Comparison of ENCODE assay signal across 18 cellular contexts in the genomic region with DNA sequence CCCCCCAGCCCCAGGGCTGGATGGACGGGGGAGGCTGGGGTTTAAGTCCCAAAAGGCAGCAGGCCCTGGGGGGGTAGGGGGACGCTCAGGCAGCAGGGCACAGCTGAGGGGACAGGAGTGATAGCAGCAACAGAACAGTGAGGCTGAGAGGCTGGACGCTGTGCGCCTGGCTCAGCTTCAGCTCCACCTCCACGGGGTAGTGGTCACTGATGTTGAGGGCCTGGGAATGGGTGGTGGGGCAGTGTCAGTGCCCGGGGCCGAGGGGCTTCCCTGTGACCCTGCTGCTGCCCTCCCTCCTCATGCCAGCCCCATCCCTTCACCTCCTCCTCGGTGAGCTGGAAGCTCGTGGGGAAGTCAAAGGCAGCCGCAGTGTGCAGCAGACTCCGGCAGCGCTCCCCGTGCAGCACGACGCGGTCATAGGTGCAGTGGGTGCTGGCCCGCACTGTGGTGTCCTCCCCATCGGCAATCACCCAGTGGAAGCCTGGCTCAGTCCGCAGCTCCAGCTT. TPM values are rescaled to one million over a fixed set of nuclear protein-coding genes. Genes with fewer than 3 reads are reported as not detected.
DNase-seq lines count a peak whose midpoint lies in the region; ATAC-seq, FAIRE-seq and TF ChIP-seq lines count a peak whose summit lies in the region.
"Had no signal": no experiment of that assay in that cellular context is flagged by ENCODE, and none has a peak within 500 bp of the region (broad histone marks: within the 10 kb centered on the region; RNA-seq: fewer than 3 reads in every experiment).

No MANE protein-coding gene starts in this region.

- FAIRE-seq in GM12878 (lab: Jason Lieb, UNC), result no peak

- RAD21 ChIA-PET in GM12878 (lab: Charles Lee; ENCODE audit: unreplicated experiment), result no interaction called here

- no peak for TF ChIP-seq CTCF in C4-2B (conservative IDR thresholded peaks at IDR 0.05)
- no peak for TF ChIP-seq CTCF in KMS-11 (conservative IDR thresholded peaks at IDR 0.05; ENCODE audit: low read depth, low read length)
- no peak for TF ChIP-seq CTCF in GM12878 (IDR thresholded peaks at IDR 0.05 in 2 of 3, conservative IDR thresholded peaks at IDR 0.05 in 1 of 3; ENCODE audit: control insufficient read depth in 2 of 3, extremely low read depth in 1 of 3, insufficient read depth in 1 of 3, low read depth in 3 of 3, low read length in 3 of 3)

- no peak overlapping the region for H3K14ac ChIP-seq in neuronal stem cell (ENCODE audit: low read length)

- CTCF ChIA-PET in GM12878 (lab: Yijun Ruan, JAX), result no interaction called here

- H3K4me2 ChIP-seq in KMS-11, result no peak overlapping the region
- no peak overlapping the region for H3K4me2 ChIP-seq in GM12878 (ENCODE audit: control insufficient read depth, insufficient read depth)
- H3K4me2 ChIP-seq in neuronal stem cell (ENCODE audit: insufficient read depth, low read length, poor library complexity, severe bottlenecking), result no peak overlapping the region
- H3K4me2 ChIP-seq: neural progenitor cell had no signal

- H3K27ac ChIP-seq in C4-2B (peak overlapping the region; percentile 97), KMS-11 (peak overlapping the region; percentile 99; the same call in 1 of the 2 replicates), GM12878 (ENCODE audit: control insufficient read depth, insufficient read depth) (no peak overlapping the region), neuronal stem cell (replicated peaks; ENCODE audit: low read length) (no peak overlapping the region)
- H3K27ac ChIP-seq: left lung, neural progenitor cell, SJCRH30 had no signal

- no peak overlapping the region for H2BK5ac ChIP-seq in neuronal stem cell (ENCODE audit: low read length)

- no peak overlapping the region for H3K4ac ChIP-seq in neuronal stem cell (ENCODE audit: low read length)

- intact Hi-C loops in GM12878 (cut with micrococcal nuclease; ENCODE audit: unreplicated experiment), result no loop called here

- no peak for DNase-seq in GM12878 (ENCODE audit: low read depth, low spot score)
- DNase-seq in neuronal stem cell (ENCODE audit: low spot score), result no peak
- DNase-seq in NCI-H345 (lab: John Stamatoyannopoulos, UW), result no peak
- DNase-seq in NOMO-1 (lab: John Stamatoyannopoulos, UW; ENCODE audit: unreplicated experiment in 2 of 2), result no peak
- no peak for DNase-seq in NCI-H2171 treated with DMSO at 0.1 percent for 48 hours (lab: John Stamatoyannopoulos, UW)
- DNase-seq: activated CD4-positive, alpha-beta T cell treated with anti-CD3 and anti-CD28 coated beads for 1 hour; activated gamma-delta T cell; amygdala; caudate nucleus; effector CD4-positive, alpha-beta T cell; left lung; NCI-H1105; NCI-H2081 treated with DMSO at 0.1 percent for 48 hours; NCI-H524 had no signal

- H3K27me3 ChIP-seq in KMS-11 (ENCODE audit: insufficient read depth, low read depth), result no peaks in the 10 kb centered on the region
- H3K27me3 ChIP-seq in GM12878 (replicated peaks in 1 of 2; ENCODE audit: control insufficient read depth in 2 of 2, insufficient read depth in 2 of 2, low read length in 1 of 2), result no peaks in the 10 kb centered on the region
- no peaks in the 10 kb centered on the region for H3K27me3 ChIP-seq in neuronal stem cell (ENCODE audit: control insufficient read depth in 3 of 3, insufficient read depth in 3 of 3, low read depth in 1 of 3, low read length in 3 of 3)
- H3K27me3 ChIP-seq: left lung, neural progenitor cell, SJCRH30 had no signal

- no peak overlapping the region for H2BK12ac ChIP-seq in neuronal stem cell (ENCODE audit: low read length)

- H3K79me2 ChIP-seq in KMS-11 (ENCODE audit: insufficient read depth, low read depth) (peaks cover 21% of the 10 kb centered on the region), GM12878 (ENCODE audit: control insufficient read depth, insufficient read depth, low read length) (peaks cover 22% of the 10 kb centered on the region)

- H2AFZ ChIP-seq in KMS-11 (ENCODE audit: low read depth), result no peak overlapping the region
- no peak overlapping the region for H2AFZ ChIP-seq in GM12878 (ENCODE audit: control insufficient read depth, low read depth, low read length)
- H2AFZ ChIP-seq in neuronal stem cell (ENCODE audit: low read length), result no peak overlapping the region
- H2AFZ ChIP-seq: neural progenitor cell had no signal

- POLR2A ChIA-PET in GM12878 (lab: Charles Lee), result interaction anchor here (1.1 kb wide), 1 partner anchor 25 kb away, joined by 3 read pairs; a partner anchor contains a TSS

- H4K91ac ChIP-seq in neuronal stem cell (ENCODE audit: low read depth, low read length, poor library complexity), result no peak overlapping the region

- H3K9ac ChIP-seq in KMS-11, result no peak overlapping the region
- no peak overlapping the region for H3K9ac ChIP-seq in GM12878 (ENCODE audit: control insufficient read depth, insufficient read depth, low read length)
- H3K9ac ChIP-seq in neuronal stem cell (ENCODE audit: low read depth, low read length, poor library complexity), result peak overlapping the region; percentile 4
- H3K9ac ChIP-seq: neural progenitor cell had no signal

- H3K9me3 ChIP-seq in GM12878 (replicated peaks; ENCODE audit: control insufficient read depth, insufficient read depth, low read length), result no peaks in the 10 kb centered on the region; the same call in 2 of the 3 replicates
- H3K9me3 ChIP-seq in neuronal stem cell (replicated peaks in 1 of 2; ENCODE audit: control insufficient read depth in 2 of 2, insufficient read depth in 1 of 2, low read depth in 1 of 2, low read length in 2 of 2), result no peaks in the 10 kb centered on the region
- H3K9me3 ChIP-seq: left lung, SJCRH30 had no signal

- no peak overlapping the region for H3K18ac ChIP-seq in neuronal stem cell (ENCODE audit: low read length)

- H2AK5ac ChIP-seq in neuronal stem cell (ENCODE audit: low read depth, low read length), result no peak overlapping the region

- H4K8ac ChIP-seq in neuronal stem cell (ENCODE audit: low read depth, low read length), result no peak overlapping the region

- H2BK120ac ChIP-seq in neuronal stem cell (ENCODE audit: low read depth, low read length), result no peak overlapping the region

- no peaks in the 10 kb centered on the region for H4K20me1 ChIP-seq in KMS-11 (ENCODE audit: insufficient read depth)
- H4K20me1 ChIP-seq in GM12878 (ENCODE audit: control insufficient read depth, insufficient read depth), result peaks cover 5% of the 10 kb centered on the region; the same call in 1 of the 2 replicates

- H3K79me1 ChIP-seq in neuronal stem cell (ENCODE audit: low read depth, low read length), result peaks cover 2% of the 10 kb centered on the region

- no peak for TF ChIP-seq EP300 in GM12878 (IDR thresholded peaks at IDR 0.05; ENCODE audit: borderline replicate concordance in 1 of 2, control insufficient read depth in 1 of 2, low read depth in 2 of 2, low read length in 2 of 2)

- H3K4me3 ChIP-seq in KMS-11 (IDR thresholded peaks at IDR 0.05; ENCODE audit: insufficient read depth, low read depth, low read length), result no peak overlapping the region
- H3K4me3 ChIP-seq in GM12878, result no peak overlapping the region
- no peak overlapping the region for H3K4me3 ChIP-seq in neuronal stem cell (ENCODE audit: low read length in 2 of 2)
- H3K4me3 ChIP-seq: left lung, neural progenitor cell, SJCRH30 had no signal

- H3K23ac ChIP-seq in neuronal stem cell (ENCODE audit: low read depth, low read length, poor library complexity), result no peak overlapping the region

- no peak for TF ChIP-seq RAD21 in GM12878 (IDR thresholded peaks at IDR 0.05; ENCODE audit: insufficient read depth, low read depth, low read length)

- ATAC-seq in GM12878, result no peak
- ATAC-seq: left lung had no signal

- TF ChIP-seq POLR2A in GM12878 (IDR thresholded peaks at IDR 0.05; ENCODE audit: low read depth, low read length), result peak; percentile 41; the same call in 1 of the 2 replicates

- H2BK15ac ChIP-seq in neuronal stem cell (ENCODE audit: low read length), result no peak overlapping the region

- 78% methylated on average over 16 of the region's 19 CpGs for WGBS in GM12878 (ENCODE audit: insufficient coverage, insufficient replicate concordance, low lambda C conversion rate, missing lambda C conversion rate)
- WGBS in neuronal stem cell (ENCODE audit: extremely low coverage in 2 of 2, insufficient read length in 2 of 2, insufficient replicate concordance in 1 of 2), 2 donors, result no CpG with 5 or more reads among the region's 19 CpGs

- H3K36me3 ChIP-seq in KMS-11 (ENCODE audit: insufficient read depth) (0 out of 2 replicates have a peak, but pooled peaks cover 7% of the 10 kb centered on the region), GM12878 (ENCODE audit: control insufficient read depth in 2 of 2, insufficient read depth in 2 of 2, low read length in 1 of 2) (peaks cover 10 to 12% of the 10 kb centered on the region in 2 experiments), neuronal stem cell (replicated peaks in 1 of 2; ENCODE audit: control insufficient read depth in 2 of 2, insufficient read depth in 2 of 2, low read length in 2 of 2) (peaks cover 18 to 27% of the 10 kb centered on the region in 2 donors)
- H3K36me3 ChIP-seq: neural progenitor cell had no signal

- no TSS peak for BruUV-seq in GM12878 (replicated peaks; lab: Mats Ljungman, UMichigan)

- SMC1A ChIA-PET in GM12878 (lab: Charles Lee; ENCODE audit: uncharacterized antibody, unreplicated experiment), result no interaction called here

- H3K4me1 ChIP-seq in KMS-11 (ENCODE audit: low read depth, poor library complexity, severe bottlenecking) (no peaks in the 10 kb centered on the region), GM12878 (ENCODE audit: control insufficient read depth, insufficient read depth, low read length) (peaks cover 3% of the 10 kb centered on the region; the same call in 1 of the 2 replicates), neuronal stem cell (ENCODE audit: control insufficient read depth in 2 of 2, insufficient read depth in 1 of 2, low read depth in 1 of 2, low read length in 2 of 2) (peaks cover 4 to 6% of the 10 kb centered on the region in 2 donors)
- H3K4me1 ChIP-seq: neural progenitor cell, SJCRH30 had no signal

- in situ Hi-C loops in GM12878 (cut with MboI), result no loop called here

RNA-seq across cellular contexts. Expression of a gene that starts 4.5 kb away (rescaled TPM):
- total RNA-seq in GM12878 (2013; cell fraction: nucleolus; rRNA removed), result 600 and 614 TPM in 2 replicates
- 4,925 and 4,997 TPM in 2 replicates for total RNA-seq in GM12878 (2014; rRNA removed)
- 3,759 and 3,772 TPM in 2 replicates for total RNA-seq in GM12878 (2014; rRNA removed; fragmentation: Illumina TruSeq; extraction: Trizol)
- total RNA-seq in GM12878 (2021), result 4,064 and 4,152 TPM in 2 replicates
- polyA plus RNA-seq in GM12878 (2011; ENCODE audit: low read depth), result 5,001 TPM
- 2,618 and 3,504 TPM in 2 replicates for polyA plus RNA-seq in GM12878 (2011; rRNA removed)
- 4,504 and 6,793 TPM in 2 replicates for polyA plus RNA-seq in GM12878 (2011; cell fraction: cytosol; rRNA removed)
- polyA plus RNA-seq in GM12878 (2011; cell fraction: nucleus; rRNA removed), result 1,382 and 2,108 TPM in 2 replicates
- 6,434 and 6,606 TPM in 2 replicates for polyA plus RNA-seq in GM12878 (2012)
- 6,343 and 6,987 TPM in 2 replicates for polyA plus RNA-seq in GM12878 (2014; fragmentation: Illumina TruSeq; extraction: Trizol)
- 1,000 to 10,000 TPM; 5,383 to 7,222 TPM for polyA plus RNA-seq in GM12878 (2014; fragmentation: Nextera tagmentation; extraction: Ambion mirVana)
- 6,238 and 6,871 TPM in 2 replicates for polyA plus RNA-seq in GM12878 (2014; rRNA removed)
- 1,000 to 10,000 TPM; 1,938 to 2,032 TPM for polyA plus RNA-seq in GM12878 (2016; fragmentation: Nextera tagmentation; extraction: Ambion mirVana)
- 1,076 and 2,028 TPM in 2 replicates for polyA minus RNA-seq in GM12878 (2011; rRNA and poly(A)+ RNA removed)
- polyA minus RNA-seq in GM12878 (2011; cell fraction: cytosol; rRNA and poly(A)+ RNA removed), result 767 and 786 TPM in 2 replicates
- 230 and 289 TPM in 2 replicates for polyA minus RNA-seq in GM12878 (2011; cell fraction: nucleus; rRNA and poly(A)+ RNA removed)
- 4,532 TPM for polyA plus RNA-seq in neuronal stem cell (2013, experiment 1 of 2)
- 4,365 TPM for polyA plus RNA-seq in neuronal stem cell (2013, experiment 2 of 2)

RNA-seq across cellular contexts. Expression of a gene that starts 6.4 kb away (rescaled TPM):
- 7.5 and 8.3 TPM in 2 replicates for total RNA-seq in GM12878 (2013; cell fraction: nucleolus; rRNA removed)
- total RNA-seq in GM12878 (2014; rRNA removed) (19.3 and 19.7 TPM in 2 replicates), GM12878 (2014; rRNA removed; fragmentation: Illumina TruSeq; extraction: Trizol) (6.4 and 7.3 TPM in 2 replicates), GM12878 (2021) (13.5 and 14.6 TPM in 2 replicates)
- 8.7 TPM for polyA plus RNA-seq in GM12878 (2011; ENCODE audit: low read depth)
- polyA plus RNA-seq in GM12878 (2011; rRNA removed) (3.1 and 4.4 TPM in 2 replicates), GM12878 (2014; fragmentation: Illumina TruSeq; extraction: Trizol) (4.1 and 6.7 TPM in 2 replicates), GM12878 (2014; fragmentation: Nextera tagmentation; extraction: Ambion mirVana) (under 1 TPM; 0.60 to 0.74 TPM), GM12878 (2014; rRNA removed) (20.0 and 22.7 TPM in 2 replicates), GM12878 (2016; fragmentation: Nextera tagmentation; extraction: Ambion mirVana) (10 to 100 TPM in 1 of 2 experiments, 1 to 10 TPM in 1; 6.9 to 10.9 TPM)
- polyA plus RNA-seq in GM12878 (2011; cell fraction: cytosol; rRNA removed), result 6.2 and 9.1 TPM in 2 replicates
- polyA plus RNA-seq in GM12878 (2011; cell fraction: nucleus; rRNA removed), result 9.8 and 11.9 TPM in 2 replicates
- 12.7 and 15.6 TPM in 2 replicates for polyA plus RNA-seq in GM12878 (2012)
- polyA minus RNA-seq in GM12878 (2011; rRNA and poly(A)+ RNA removed), result 3.6 and 4.6 TPM in 2 replicates
- polyA minus RNA-seq in GM12878 (2011; cell fraction: cytosol; rRNA and poly(A)+ RNA removed), result 1.6 and 3.4 TPM in 2 replicates
- polyA minus RNA-seq in GM12878 (2011; cell fraction: nucleus; rRNA and poly(A)+ RNA removed), result 1.5 and 3.7 TPM in 2 replicates
- polyA plus RNA-seq in neuronal stem cell (2013, experiment 1 of 2), result 15.4 TPM
- polyA plus RNA-seq in neuronal stem cell (2013, experiment 2 of 2), result 15.1 TPM

RNA-seq across cellular contexts. Expression of a gene that starts 8.7 kb away (rescaled TPM):
- 53.3 and 55.8 TPM in 2 replicates for total RNA-seq in GM12878 (2013; cell fraction: nucleolus; rRNA removed)
- total RNA-seq in GM12878 (2014; rRNA removed) (25.3 and 31.3 TPM in 2 replicates), GM12878 (2014; rRNA removed; fragmentation: Illumina TruSeq; extraction: Trizol) (14.2 and 15.3 TPM in 2 replicates), GM12878 (2021) (37.0 and 39.2 TPM in 2 replicates)
- 19.4 TPM for polyA plus RNA-seq in GM12878 (2011; ENCODE audit: low read depth)
- polyA plus RNA-seq in GM12878 (2011; rRNA removed) (15.7 and 20.0 TPM in 2 replicates), GM12878 (2014; fragmentation: Illumina TruSeq; extraction: Trizol) (21.8 and 22.6 TPM in 2 replicates), GM12878 (2014; fragmentation: Nextera tagmentation; extraction: Ambion mirVana) (1 to 10 TPM in 1 of 2 experiments, under 1 TPM in 1; 0.71 to 1.4 TPM), GM12878 (2014; rRNA removed) (43.1 and 50.4 TPM in 2 replicates), GM12878 (2016; fragmentation: Nextera tagmentation; extraction: Ambion mirVana) (10 to 100 TPM; 25.0 to 31.6 TPM)
- polyA plus RNA-seq in GM12878 (2011; cell fraction: cytosol; rRNA removed), result 27.0 and 29.1 TPM in 2 replicates
- 183 and 209 TPM in 2 replicates for polyA plus RNA-seq in GM12878 (2011; cell fraction: nucleus; rRNA removed)
- 30.8 and 43.7 TPM in 2 replicates for polyA plus RNA-seq in GM12878 (2012)
- polyA minus RNA-seq in GM12878 (2011; rRNA and poly(A)+ RNA removed), result 9.9 and 12.2 TPM in 2 replicates
- polyA minus RNA-seq in GM12878 (2011; cell fraction: cytosol; rRNA and poly(A)+ RNA removed), result 9.1 and 10.7 TPM in 2 replicates
- 26.0 and 36.0 TPM in 2 replicates for polyA minus RNA-seq in GM12878 (2011; cell fraction: nucleus; rRNA and poly(A)+ RNA removed)
- polyA plus RNA-seq in neuronal stem cell (2013, experiment 1 of 2), result 26.7 TPM
- 28.2 TPM for polyA plus RNA-seq in neuronal stem cell (2013, experiment 2 of 2)

RNA-seq across cellular contexts. Expression of a gene that starts 23.6 kb away (rescaled TPM):
- 11.7 and 14.3 TPM in 2 replicates for total RNA-seq in GM12878 (2013; cell fraction: nucleolus; rRNA removed)
- total RNA-seq in GM12878 (2014; rRNA removed) (13.1 and 16.0 TPM in 2 replicates), GM12878 (2014; rRNA removed; fragmentation: Illumina TruSeq; extraction: Trizol) (26.7 and 27.1 TPM in 2 replicates), GM12878 (2021) (58.5 and 59.3 TPM in 2 replicates)
- polyA plus RNA-seq in GM12878 (2011; ENCODE audit: low read depth), result 18.8 TPM
- polyA plus RNA-seq in GM12878 (2011; rRNA removed) (15.3 and 23.3 TPM in 2 replicates), GM12878 (2014; fragmentation: Illumina TruSeq; extraction: Trizol) (63.8 and 83.3 TPM in 2 replicates), GM12878 (2014; fragmentation: Nextera tagmentation; extraction: Ambion mirVana) (1 to 10 TPM in 1 of 2 experiments, under 1 TPM in 1; 0.76 to 1.9 TPM), GM12878 (2014; rRNA removed) (63.9 TPM in 2 replicates), GM12878 (2016; fragmentation: Nextera tagmentation; extraction: Ambion mirVana) (100 to 1,000 TPM in 1 of 2 experiments, 10 to 100 TPM in 1; 89.5 to 100 TPM)
- polyA plus RNA-seq in GM12878 (2011; cell fraction: cytosol; rRNA removed), result 29.0 and 36.8 TPM in 2 replicates
- 49.6 and 51.9 TPM in 2 replicates for polyA plus RNA-seq in GM12878 (2011; cell fraction: nucleus; rRNA removed)
- polyA plus RNA-seq in GM12878 (2012), result 48.6 and 64.1 TPM in 2 replicates
- 12.9 and 24.7 TPM in 2 replicates for polyA minus RNA-seq in GM12878 (2011; rRNA and poly(A)+ RNA removed)
- polyA minus RNA-seq in GM12878 (2011; cell fraction: cytosol; rRNA and poly(A)+ RNA removed), result 14.8 and 18.7 TPM in 2 replicates
- polyA minus RNA-seq in GM12878 (2011; cell fraction: nucleus; rRNA and poly(A)+ RNA removed), result 12.0 and 16.9 TPM in 2 replicates
- polyA plus RNA-seq in neuronal stem cell (2013, experiment 1 of 2), result 55.3 TPM
- polyA plus RNA-seq in neuronal stem cell (2013, experiment 2 of 2), result 56.6 TPM

RNA-seq across cellular contexts. Expression of a gene that starts 25.8 kb away (rescaled TPM):
- total RNA-seq in GM12878 (2013; cell fraction: nucleolus; rRNA removed), result 52.6 and 58.2 TPM in 2 replicates
- 23.0 and 25.0 TPM in 2 replicates for total RNA-seq in GM12878 (2014; rRNA removed)
- total RNA-seq in GM12878 (2014; rRNA removed; fragmentation: Illumina TruSeq; extraction: Trizol), result 15.3 and 15.8 TPM in 2 replicates
- 31.2 and 35.7 TPM in 2 replicates for total RNA-seq in GM12878 (2021)
- 24.9 TPM for polyA plus RNA-seq in GM12878 (2011; ENCODE audit: low read depth)
- 20.2 and 39.8 TPM in 2 replicates for polyA plus RNA-seq in GM12878 (2011; rRNA removed)
- 65.1 and 77.9 TPM in 2 replicates for polyA plus RNA-seq in GM12878 (2011; cell fraction: cytosol; rRNA removed)
- polyA plus RNA-seq in GM12878 (2011; cell fraction: nucleus; rRNA removed), result 59.5 and 66.5 TPM in 2 replicates
- 33.0 and 40.6 TPM in 2 replicates for polyA plus RNA-seq in GM12878 (2012)
- 19.5 and 32.8 TPM in 2 replicates for polyA plus RNA-seq in GM12878 (2014; fragmentation: Illumina TruSeq; extraction: Trizol)
- polyA plus RNA-seq in GM12878 (2014; fragmentation: Nextera tagmentation; extraction: Ambion mirVana), result 1 to 10 TPM; 4.5 to 7.8 TPM
- 44.2 and 45.5 TPM in 2 replicates for polyA plus RNA-seq in GM12878 (2014; rRNA removed)
- 10 to 100 TPM; 56.3 to 56.4 TPM for polyA plus RNA-seq in GM12878 (2016; fragmentation: Nextera tagmentation; extraction: Ambion mirVana)
- polyA minus RNA-seq in GM12878 (2011; rRNA and poly(A)+ RNA removed), result 32.0 and 52.5 TPM in 2 replicates
- 18.3 and 26.7 TPM in 2 replicates for polyA minus RNA-seq in GM12878 (2011; cell fraction: cytosol; rRNA and poly(A)+ RNA removed)
- polyA minus RNA-seq in GM12878 (2011; cell fraction: nucleus; rRNA and poly(A)+ RNA removed), result 11.2 and 13.9 TPM in 2 replicates
- 49.4 TPM for polyA plus RNA-seq in neuronal stem cell (2013, experiment 1 of 2)
- 45.9 TPM for polyA plus RNA-seq in neuronal stem cell (2013, experiment 2 of 2)

Comparison
In these comparisons a context has a peak if more than half of its experiments do, and no peak if none do; other contexts are left out.
1. H3K27ac ChIP-seq: peak in C4-2B (single experiment) and KMS-11 (single experiment); none in GM12878 (single experiment) and neuronal stem cell (single experiment).